ENCODE assay signal across 1 cellular context in the genomic region with DNA sequence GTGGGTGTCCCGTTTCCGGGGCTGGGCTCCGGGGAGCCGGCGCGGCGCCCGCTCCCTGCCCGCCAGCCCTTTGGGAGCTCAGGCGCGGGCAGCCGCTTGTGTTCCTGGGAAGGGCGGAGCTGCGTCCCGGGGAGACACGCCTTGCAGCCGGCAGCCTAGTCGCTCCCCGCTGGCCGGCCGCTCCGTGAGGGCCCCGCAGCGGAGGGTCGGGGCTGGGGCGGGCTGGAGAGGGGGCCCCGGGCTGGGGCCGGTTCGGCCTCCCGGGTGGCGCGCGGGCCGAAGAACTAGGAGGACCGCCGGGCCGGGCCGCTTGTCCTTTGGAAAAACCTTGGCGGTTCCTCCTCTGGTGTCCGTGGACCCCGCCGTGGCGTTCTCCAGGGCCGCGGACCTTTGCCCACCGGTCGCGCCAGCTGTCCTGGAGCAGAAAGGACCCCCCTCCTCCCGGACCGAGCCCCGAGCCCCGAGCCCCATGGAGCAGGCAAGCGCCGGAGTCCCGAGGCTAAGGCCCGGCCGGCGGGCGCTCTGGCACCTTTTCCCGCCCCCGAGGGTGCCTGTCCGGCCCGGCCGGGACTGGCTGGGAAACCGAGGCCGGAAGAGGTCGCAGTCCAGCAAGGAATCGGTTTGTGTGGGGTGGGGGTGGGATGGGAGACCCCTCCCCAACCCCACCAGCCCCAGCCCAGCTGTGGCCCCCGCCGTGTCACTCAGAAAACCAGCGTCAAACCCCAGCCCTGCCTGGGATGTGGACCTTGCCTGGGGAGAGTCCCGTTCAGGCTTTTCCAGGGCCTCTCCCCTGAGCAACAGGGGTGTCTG.
TF ChIP-seq lines count a peak whose summit lies in the region.

No MANE protein-coding gene starts in this region.

TF ChIP-seq in GM12878, 131 proteins besides CTCF, POLR2A, EP300 and RAD21:
- TF ChIP-seq, protein P1, sequence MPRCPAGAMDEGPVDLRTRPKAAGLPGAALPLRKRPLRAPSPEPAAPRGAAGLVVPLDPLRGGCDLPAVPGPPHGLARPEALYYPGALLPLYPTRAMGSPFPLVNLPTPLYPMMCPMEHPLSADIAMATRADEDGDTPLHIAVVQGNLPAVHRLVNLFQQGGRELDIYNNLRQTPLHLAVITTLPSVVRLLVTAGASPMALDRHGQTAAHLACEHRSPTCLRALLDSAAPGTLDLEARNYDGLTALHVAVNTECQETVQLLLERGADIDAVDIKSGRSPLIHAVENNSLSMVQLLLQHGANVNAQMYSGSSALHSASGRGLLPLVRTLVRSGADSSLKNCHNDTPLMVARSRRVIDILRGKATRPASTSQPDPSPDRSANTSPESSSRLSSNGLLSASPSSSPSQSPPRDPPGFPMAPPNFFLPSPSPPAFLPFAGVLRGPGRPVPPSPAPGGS (IDR thresholded peaks at IDR 0.05; ENCODE audit: borderline replicate concordance, insufficient read depth, low read depth, low read length, poor library complexity, severe bottlenecking) = no peak
- no peak for TF ChIP-seq EGR1 (IDR thresholded peaks at IDR 0.05; ENCODE audit: borderline replicate concordance in 1 of 2, low read depth in 2 of 2, low read length in 2 of 2)
- TF ChIP-seq GATAD2B (conservative IDR thresholded peaks at IDR 0.05; ENCODE audit: low read depth) = no peak
- no peak for TF ChIP-seq SIX5 (IDR thresholded peaks at IDR 0.05; ENCODE audit: low read depth, low read length, severe bottlenecking)
- TF ChIP-seq NRF1 (conservative IDR thresholded peaks at IDR 0.05; ENCODE audit: low read depth, low read length) = no peak
- no peak for TF ChIP-seq ZNF217 (IDR thresholded peaks at IDR 0.05)
- no peak for TF ChIP-seq SREBF2 (IDR thresholded peaks at IDR 0.05; ENCODE audit: low read length)
- TF ChIP-seq MEF2B (IDR thresholded peaks at IDR 0.05; ENCODE audit: partially characterized antibody, poor library complexity, severe bottlenecking) = no peak
- TF ChIP-seq ETV6 (conservative IDR thresholded peaks at IDR 0.05 in 1 of 2, IDR thresholded peaks at IDR 0.05 in 1 of 2; ENCODE audit: borderline replicate concordance in 1 of 2, low read depth in 1 of 2) = no peak
- TF ChIP-seq REST (IDR thresholded peaks at IDR 0.05; ENCODE audit: low read depth, low read length) = no peak
- no peak for TF ChIP-seq TCF3 (IDR thresholded peaks at IDR 0.05; ENCODE audit: borderline replicate concordance, insufficient read depth, low read depth, low read length)
- no peak for TF ChIP-seq RB1 (IDR thresholded peaks at IDR 0.05; ENCODE audit: borderline replicate concordance)
- no peak for TF ChIP-seq IRF5 (IDR thresholded peaks at IDR 0.05; ENCODE audit: borderline replicate concordance)
- no peak for TF ChIP-seq ZSCAN29 (IDR thresholded peaks at IDR 0.05)
- TF ChIP-seq SPI1 (IDR thresholded peaks at IDR 0.05; ENCODE audit: borderline replicate concordance, insufficient read depth, low read depth, low read length) = no peak
- TF ChIP-seq YBX1 (IDR thresholded peaks at IDR 0.05) = no peak
- no peak for TF ChIP-seq MXI1 (IDR thresholded peaks at IDR 0.05; ENCODE audit: low read depth, low read length)
- no peak for TF ChIP-seq TCF7 (IDR thresholded peaks at IDR 0.05; ENCODE audit: borderline replicate concordance)
- TF ChIP-seq DPF2 (IDR thresholded peaks at IDR 0.05) = no peak
- TF ChIP-seq SMC3 (IDR thresholded peaks at IDR 0.05; ENCODE audit: borderline replicate concordance, low read length) = no peak
